Comparison of ENCODE assay signal across 1 cellular context in the genomic region with DNA sequence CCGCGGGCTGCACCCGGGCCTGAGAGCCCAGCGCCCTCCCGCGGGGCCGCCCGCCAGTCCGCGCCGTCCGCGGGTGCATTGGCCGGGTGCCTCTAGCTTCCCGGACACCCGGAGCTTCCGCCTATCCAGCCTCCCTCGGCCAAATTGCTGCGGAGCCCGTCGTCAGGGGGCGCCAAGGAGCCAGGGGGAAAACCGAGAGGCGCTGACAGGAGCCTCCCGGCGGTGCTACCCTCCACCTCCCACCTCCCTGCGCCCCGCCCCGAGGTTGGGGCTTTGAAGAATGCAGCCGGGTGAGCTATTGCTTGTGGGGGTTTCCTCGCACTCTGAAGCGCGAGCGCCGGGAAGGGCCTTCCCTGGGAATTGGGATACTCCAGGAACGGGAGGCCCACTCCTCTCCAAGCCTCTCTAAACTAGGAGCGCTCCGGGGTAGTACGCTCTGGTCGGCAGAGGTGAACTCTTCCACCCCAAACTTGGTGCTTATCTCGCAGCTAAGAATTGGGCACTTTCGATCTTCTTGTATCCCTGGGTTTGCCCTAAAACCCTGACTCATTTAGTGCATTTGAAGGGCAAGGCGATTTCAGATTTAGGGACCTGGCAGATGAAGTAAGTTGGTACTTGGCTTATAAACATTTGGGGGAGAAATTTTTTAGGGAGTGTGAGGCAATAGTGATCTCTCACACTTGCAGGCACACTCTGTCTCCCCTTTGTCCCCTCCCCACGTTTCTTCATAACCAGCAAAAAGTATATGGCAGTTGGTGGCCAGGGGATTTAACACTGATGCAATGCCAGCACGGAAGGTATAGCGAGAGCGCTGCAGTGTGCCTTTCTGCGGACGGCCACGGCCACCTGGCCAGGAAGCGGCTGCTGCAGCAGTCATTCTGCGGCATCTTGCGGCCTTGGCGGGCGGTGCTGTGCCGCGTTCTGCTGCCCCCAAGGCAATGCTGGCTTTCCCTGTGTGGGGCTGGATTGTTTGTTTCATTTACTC.
TF ChIP-seq lines count a peak whose summit lies in the region.

No MANE protein-coding gene starts in this region.

TF ChIP-seq in K562, 482 proteins besides CTCF, POLR2A, EP300 and RAD21 (continued from another document and continues in another):
- TF ChIP-seq, protein P1, sequence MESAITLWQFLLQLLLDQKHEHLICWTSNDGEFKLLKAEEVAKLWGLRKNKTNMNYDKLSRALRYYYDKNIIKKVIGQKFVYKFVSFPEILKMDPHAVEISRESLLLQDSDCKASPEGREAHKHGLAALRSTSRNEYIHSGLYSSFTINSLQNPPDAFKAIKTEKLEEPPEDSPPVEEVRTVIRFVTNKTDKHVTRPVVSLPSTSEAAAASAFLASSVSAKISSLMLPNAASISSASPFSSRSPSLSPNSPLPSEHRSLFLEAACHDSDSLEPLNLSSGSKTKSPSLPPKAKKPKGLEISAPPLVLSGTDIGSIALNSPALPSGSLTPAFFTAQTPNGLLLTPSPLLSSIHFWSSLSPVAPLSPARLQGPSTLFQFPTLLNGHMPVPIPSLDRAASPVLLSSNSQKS (CRISPR knock-in tag; IDR thresholded peaks at IDR 0.05): no peak
- no peak for TF ChIP-seq ZBTB8A (IDR thresholded peaks at IDR 0.05; ENCODE audit: partially characterized antibody)
- TF ChIP-seq, protein P2, sequence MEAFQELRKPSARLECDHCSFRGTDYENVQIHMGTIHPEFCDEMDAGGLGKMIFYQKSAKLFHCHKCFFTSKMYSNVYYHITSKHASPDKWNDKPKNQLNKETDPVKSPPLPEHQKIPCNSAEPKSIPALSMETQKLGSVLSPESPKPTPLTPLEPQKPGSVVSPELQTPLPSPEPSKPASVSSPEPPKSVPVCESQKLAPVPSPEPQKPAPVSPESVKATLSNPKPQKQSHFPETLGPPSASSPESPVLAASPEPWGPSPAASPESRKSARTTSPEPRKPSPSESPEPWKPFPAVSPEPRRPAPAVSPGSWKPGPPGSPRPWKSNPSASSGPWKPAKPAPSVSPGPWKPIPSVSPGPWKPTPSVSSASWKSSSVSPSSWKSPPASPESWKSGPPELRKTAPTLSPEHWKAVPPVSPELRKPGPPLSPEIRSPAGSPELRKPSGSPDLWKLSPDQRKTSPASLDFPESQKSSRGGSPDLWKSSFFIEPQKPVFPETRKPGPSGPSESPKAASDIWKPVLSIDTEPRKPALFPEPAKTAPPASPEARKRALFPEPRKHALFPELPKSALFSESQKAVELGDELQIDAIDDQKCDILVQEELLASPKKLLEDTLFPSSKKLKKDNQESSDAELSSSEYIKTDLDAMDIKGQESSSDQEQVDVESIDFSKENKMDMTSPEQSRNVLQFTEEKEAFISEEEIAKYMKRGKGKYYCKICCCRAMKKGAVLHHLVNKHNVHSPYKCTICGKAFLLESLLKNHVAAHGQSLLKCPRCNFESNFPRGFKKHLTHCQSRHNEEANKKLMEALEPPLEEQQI (IDR thresholded peaks at IDR 0.05): no peak
- TF ChIP-seq L3MBTL2 (IDR thresholded peaks at IDR 0.05): peak; percentile 30
- no peak for TF ChIP-seq GATA2 (CRISPR knock-in tag; IDR thresholded peaks at IDR 0.05)
- no peak for TF ChIP-seq IRF2 (CRISPR knock-in tag; IDR thresholded peaks at IDR 0.05)
- no peak for TF ChIP-seq ZEB2 (IDR thresholded peaks at IDR 0.05)
- no peak for TF ChIP-seq ZC3H8 (IDR thresholded peaks at IDR 0.05)
- no peak for TF ChIP-seq SIX5 (IDR thresholded peaks at IDR 0.05; ENCODE audit: borderline replicate concordance in 1 of 2, insufficient read depth in 1 of 2, low read depth in 1 of 2, low read length in 2 of 2)
- TF ChIP-seq HNRNPLL (IDR thresholded peaks at IDR 0.05; ENCODE audit: low read depth, low read length, poor library complexity, severe bottlenecking): peak; percentile 67
- no peak for TF ChIP-seq EHMT2 (IDR thresholded peaks at IDR 0.05)
- TF ChIP-seq, protein P3, sequence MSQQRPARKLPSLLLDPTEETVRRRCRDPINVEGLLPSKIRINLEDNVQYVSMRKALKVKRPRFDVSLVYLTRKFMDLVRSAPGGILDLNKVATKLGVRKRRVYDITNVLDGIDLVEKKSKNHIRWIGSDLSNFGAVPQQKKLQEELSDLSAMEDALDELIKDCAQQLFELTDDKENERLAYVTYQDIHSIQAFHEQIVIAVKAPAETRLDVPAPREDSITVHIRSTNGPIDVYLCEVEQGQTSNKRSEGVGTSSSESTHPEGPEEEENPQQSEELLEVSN (IDR thresholded peaks at IDR 0.05; ENCODE audit: borderline replicate concordance in 1 of 2, extremely low read depth in 1 of 2, insufficient read depth in 1 of 2, insufficient read length in 1 of 2, low read depth in 1 of 2, low read length in 1 of 2, poor library complexity in 1 of 2, severe bottlenecking in 1 of 2): peak; percentile 49 to 74
- TF ChIP-seq ARID1B (IDR thresholded peaks at IDR 0.05): peak; percentile 26; the same call in 1 of the 2 replicates
- TF ChIP-seq BRD4 (IDR thresholded peaks at IDR 0.05): 0 out of 2 replicates have a peak, but pooled peaks have one; percentile 34
- TF ChIP-seq POU5F1 (IDR thresholded peaks at IDR 0.05; ENCODE audit: borderline replicate concordance, low read depth, low read length, partially characterized antibody): no peak
- TF ChIP-seq PHF8 (IDR thresholded peaks at IDR 0.05; ENCODE audit: borderline replicate concordance, low read length): peak; percentile 53; the same call in 1 of the 2 replicates
- no peak for TF ChIP-seq ZNF668 (CRISPR knock-in tag; IDR thresholded peaks at IDR 0.05)
- TF ChIP-seq TCF7L2 (IDR thresholded peaks at IDR 0.05; ENCODE audit: low read depth, low read length): no peak
- TF ChIP-seq, protein P4, sequence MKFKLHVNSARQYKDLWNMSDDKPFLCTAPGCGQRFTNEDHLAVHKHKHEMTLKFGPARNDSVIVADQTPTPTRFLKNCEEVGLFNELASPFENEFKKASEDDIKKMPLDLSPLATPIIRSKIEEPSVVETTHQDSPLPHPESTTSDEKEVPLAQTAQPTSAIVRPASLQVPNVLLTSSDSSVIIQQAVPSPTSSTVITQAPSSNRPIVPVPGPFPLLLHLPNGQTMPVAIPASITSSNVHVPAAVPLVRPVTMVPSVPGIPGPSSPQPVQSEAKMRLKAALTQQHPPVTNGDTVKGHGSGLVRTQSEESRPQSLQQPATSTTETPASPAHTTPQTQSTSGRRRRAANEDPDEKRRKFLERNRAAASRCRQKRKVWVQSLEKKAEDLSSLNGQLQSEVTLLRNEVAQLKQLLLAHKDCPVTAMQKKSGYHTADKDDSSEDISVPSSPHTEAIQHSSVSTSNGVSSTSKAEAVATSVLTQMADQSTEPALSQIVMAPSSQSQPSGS (CRISPR knock-in tag; IDR thresholded peaks at IDR 0.05): no peak
- no peak for TF ChIP-seq BRF1 (IDR thresholded peaks at IDR 0.05; ENCODE audit: borderline replicate concordance, extremely low read depth, insufficient read length)
- TF ChIP-seq, protein P5, sequence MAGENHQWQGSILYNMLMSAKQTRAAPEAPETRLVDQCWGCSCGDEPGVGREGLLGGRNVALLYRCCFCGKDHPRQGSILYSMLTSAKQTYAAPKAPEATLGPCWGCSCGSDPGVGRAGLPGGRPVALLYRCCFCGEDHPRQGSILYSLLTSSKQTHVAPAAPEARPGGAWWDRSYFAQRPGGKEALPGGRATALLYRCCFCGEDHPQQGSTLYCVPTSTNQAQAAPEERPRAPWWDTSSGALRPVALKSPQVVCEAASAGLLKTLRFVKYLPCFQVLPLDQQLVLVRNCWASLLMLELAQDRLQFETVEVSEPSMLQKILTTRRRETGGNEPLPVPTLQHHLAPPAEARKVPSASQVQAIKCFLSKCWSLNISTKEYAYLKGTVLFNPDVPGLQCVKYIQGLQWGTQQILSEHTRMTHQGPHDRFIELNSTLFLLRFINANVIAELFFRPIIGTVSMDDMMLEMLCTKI (IDR thresholded peaks at IDR 0.05; ENCODE audit: partially characterized antibody): no peak
- TF ChIP-seq ZNF274 (IDR thresholded peaks at IDR 0.05; ENCODE audit: borderline replicate concordance, low read depth, low read length): no peak
- TF ChIP-seq XRCC3 (IDR thresholded peaks at IDR 0.05): no peak
- peak; percentile 82; the same call in 1 of the 2 replicates for TF ChIP-seq KAT7 (CRISPR knock-in tag; IDR thresholded peaks at IDR 0.05; ENCODE audit: borderline replicate concordance)
- TF ChIP-seq MTA1 (IDR thresholded peaks at IDR 0.05; ENCODE audit: borderline replicate concordance): no peak
- TF ChIP-seq SNRNP70 (optimal IDR thresholded peaks at IDR 0.05; ENCODE audit: low read depth, low read length): no peak
- peak; percentile 25 for TF ChIP-seq RBBP5 (IDR thresholded peaks at IDR 0.05; ENCODE audit: borderline replicate concordance, insufficient read depth, low read length, poor library complexity, severe bottlenecking)
- no peak for TF ChIP-seq ZNF124 (CRISPR knock-in tag; IDR thresholded peaks at IDR 0.05)
- TF ChIP-seq ZNF778 (CRISPR knock-in tag; IDR thresholded peaks at IDR 0.05): no peak
- 0 out of 2 replicates have a peak, but pooled peaks have one; percentile 73 for TF ChIP-seq ZKSCAN1 (IDR thresholded peaks at IDR 0.05; ENCODE audit: low read depth, low read length)
- TF ChIP-seq, protein P6, sequence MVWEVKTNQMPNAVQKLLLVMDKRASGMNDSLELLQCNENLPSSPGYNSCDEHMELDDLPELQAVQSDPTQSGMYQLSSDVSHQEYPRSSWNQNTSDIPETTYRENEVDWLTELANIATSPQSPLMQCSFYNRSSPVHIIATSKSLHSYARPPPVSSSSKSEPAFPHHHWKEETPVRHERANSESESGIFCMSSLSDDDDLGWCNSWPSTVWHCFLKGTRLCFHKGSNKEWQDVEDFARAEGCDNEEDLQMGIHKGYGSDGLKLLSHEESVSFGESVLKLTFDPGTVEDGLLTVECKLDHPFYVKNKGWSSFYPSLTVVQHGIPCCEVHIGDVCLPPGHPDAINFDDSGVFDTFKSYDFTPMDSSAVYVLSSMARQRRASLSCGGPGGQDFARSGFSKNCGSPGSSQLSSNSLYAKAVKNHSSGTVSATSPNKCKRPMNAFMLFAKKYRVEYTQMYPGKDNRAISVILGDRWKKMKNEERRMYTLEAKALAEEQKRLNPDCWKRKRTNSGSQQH (CRISPR knock-in tag; IDR thresholded peaks at IDR 0.05): no peak
- no peak for TF ChIP-seq LEF1 (IDR thresholded peaks at IDR 0.05)
- TF ChIP-seq TAF1 (IDR thresholded peaks at IDR 0.05; ENCODE audit: control insufficient read depth, extremely low read depth, insufficient read depth, low read length, severe bottlenecking): peak; percentile 49
- peak; percentile 56; the same call in 1 of the 2 replicates for TF ChIP-seq POLR2AphosphoS5 (IDR thresholded peaks at IDR 0.05; ENCODE audit: control insufficient read depth, insufficient read depth, low read depth, low read length)
- no peak for TF ChIP-seq ZFPM2 (CRISPR knock-in tag; IDR thresholded peaks at IDR 0.05)
- peak; percentile 26 for TF ChIP-seq CXXC5 (CRISPR knock-in tag; IDR thresholded peaks at IDR 0.05)
- no peak for TF ChIP-seq ZNF354B (CRISPR knock-in tag; IDR thresholded peaks at IDR 0.05)
- no peak for TF ChIP-seq MXI1 (IDR thresholded peaks at IDR 0.05; ENCODE audit: low read depth, low read length)
- TF ChIP-seq TAF9B (IDR thresholded peaks at IDR 0.05; ENCODE audit: partially characterized antibody): no peak
- TF ChIP-seq HSF4 (CRISPR knock-in tag; IDR thresholded peaks at IDR 0.05; ENCODE audit: borderline replicate concordance): no peak
- TF ChIP-seq ZSCAN29 (IDR thresholded peaks at IDR 0.05): no peak
- TF ChIP-seq, protein P7, sequence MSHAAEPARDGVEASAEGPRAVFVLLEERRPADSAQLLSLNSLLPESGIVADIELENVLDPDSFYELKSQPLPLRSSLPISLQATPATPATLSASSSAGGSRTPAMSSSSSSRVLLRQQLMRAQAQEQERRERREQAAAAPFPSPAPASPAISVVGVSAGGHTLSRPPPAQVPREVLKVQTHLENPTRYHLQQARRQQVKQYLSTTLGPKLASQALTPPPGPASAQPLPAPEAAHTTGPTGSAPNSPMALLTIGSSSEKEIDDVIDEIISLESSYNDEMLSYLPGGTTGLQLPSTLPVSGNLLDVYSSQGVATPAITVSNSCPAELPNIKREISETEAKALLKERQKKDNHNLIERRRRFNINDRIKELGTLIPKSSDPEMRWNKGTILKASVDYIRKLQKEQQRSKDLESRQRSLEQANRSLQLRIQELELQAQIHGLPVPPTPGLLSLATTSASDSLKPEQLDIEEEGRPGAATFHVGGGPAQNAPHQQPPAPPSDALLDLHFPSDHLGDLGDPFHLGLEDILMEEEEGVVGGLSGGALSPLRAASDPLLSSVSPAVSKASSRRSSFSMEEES (CRISPR knock-in tag; IDR thresholded peaks at IDR 0.05): no peak
- peak; percentile 53; the same call in 1 of the 2 replicates for TF ChIP-seq CBX1 (IDR thresholded peaks at IDR 0.05; ENCODE audit: low read depth)
- no peak for TF ChIP-seq RAD51 (IDR thresholded peaks at IDR 0.05; ENCODE audit: borderline replicate concordance, low read depth)
- TF ChIP-seq, protein P8, sequence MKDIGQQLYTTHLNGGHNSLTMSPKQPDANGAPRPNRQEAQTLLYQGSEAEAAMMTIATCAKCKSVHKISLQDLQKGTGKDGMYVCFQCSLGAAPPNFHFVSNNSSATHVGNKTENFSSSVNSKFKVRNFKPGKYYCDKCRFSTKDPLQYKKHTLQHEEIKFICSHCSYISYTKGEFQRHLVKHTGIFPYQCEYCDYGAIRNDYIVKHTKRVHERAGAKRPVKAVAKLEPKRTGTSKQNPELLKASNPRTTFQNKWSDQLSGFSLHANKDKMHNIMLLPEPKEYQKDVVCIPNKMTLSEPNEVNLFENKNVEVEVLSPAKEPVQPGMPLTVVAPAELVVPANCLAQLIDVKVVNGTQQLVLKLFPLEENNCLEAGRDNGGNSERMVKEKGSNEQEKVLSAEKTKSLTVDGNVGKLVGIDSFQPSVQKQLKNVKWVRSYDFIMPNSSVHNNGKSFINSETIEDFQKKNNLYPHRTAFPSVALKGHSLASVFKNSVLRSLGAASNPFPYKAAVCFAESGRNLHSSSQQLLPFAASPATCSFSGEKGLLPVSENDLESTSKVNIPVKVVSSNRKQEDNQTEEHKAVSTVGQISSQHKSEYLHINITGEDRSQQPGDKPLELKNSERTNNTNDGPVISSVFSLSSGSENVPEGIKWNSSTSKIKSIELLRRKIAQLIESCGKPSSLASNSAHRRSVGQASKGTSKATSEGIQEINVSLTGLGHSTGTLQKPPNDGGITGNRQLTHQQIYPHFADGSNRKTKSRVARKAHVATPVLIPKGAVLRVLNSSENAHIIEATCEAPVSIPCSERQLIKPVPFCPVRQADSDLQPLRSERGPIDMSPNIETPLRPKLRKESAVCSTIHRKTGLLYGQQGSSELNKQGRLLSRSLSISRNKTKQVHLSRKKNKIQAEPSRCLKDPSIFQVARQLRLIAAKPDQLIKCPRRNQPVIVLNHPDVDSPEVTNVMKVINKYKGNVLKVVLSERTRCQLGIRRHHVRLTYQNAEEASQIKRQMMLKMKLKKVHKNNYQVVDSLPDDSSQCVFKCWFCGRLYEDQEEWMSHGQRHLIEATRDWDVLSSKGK (CRISPR knock-in tag; IDR thresholded peaks at IDR 0.05): no peak
- TF ChIP-seq, protein P9, sequence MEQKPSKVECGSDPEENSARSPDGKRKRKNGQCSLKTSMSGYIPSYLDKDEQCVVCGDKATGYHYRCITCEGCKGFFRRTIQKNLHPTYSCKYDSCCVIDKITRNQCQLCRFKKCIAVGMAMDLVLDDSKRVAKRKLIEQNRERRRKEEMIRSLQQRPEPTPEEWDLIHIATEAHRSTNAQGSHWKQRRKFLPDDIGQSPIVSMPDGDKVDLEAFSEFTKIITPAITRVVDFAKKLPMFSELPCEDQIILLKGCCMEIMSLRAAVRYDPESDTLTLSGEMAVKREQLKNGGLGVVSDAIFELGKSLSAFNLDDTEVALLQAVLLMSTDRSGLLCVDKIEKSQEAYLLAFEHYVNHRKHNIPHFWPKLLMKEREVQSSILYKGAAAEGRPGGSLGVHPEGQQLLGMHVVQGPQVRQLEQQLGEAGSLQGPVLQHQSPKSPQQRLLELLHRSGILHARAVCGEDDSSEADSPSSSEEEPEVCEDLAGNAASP (IDR thresholded peaks at IDR 0.05): no peak
- no peak for TF ChIP-seq CAMTA2 (CRISPR knock-in tag; conservative IDR thresholded peaks at IDR 0.05)
- TF ChIP-seq SAFB (IDR thresholded peaks at IDR 0.05; ENCODE audit: borderline replicate concordance, low read depth, low read length): no peak
- TF ChIP-seq HDAC8 (tag; IDR thresholded peaks at IDR 0.05): no peak
- TF ChIP-seq ZNF57 (CRISPR knock-in tag; IDR thresholded peaks at IDR 0.05): no peak
